9 cellular contexts compared by ENCODE assay signal in the genomic region with DNA sequence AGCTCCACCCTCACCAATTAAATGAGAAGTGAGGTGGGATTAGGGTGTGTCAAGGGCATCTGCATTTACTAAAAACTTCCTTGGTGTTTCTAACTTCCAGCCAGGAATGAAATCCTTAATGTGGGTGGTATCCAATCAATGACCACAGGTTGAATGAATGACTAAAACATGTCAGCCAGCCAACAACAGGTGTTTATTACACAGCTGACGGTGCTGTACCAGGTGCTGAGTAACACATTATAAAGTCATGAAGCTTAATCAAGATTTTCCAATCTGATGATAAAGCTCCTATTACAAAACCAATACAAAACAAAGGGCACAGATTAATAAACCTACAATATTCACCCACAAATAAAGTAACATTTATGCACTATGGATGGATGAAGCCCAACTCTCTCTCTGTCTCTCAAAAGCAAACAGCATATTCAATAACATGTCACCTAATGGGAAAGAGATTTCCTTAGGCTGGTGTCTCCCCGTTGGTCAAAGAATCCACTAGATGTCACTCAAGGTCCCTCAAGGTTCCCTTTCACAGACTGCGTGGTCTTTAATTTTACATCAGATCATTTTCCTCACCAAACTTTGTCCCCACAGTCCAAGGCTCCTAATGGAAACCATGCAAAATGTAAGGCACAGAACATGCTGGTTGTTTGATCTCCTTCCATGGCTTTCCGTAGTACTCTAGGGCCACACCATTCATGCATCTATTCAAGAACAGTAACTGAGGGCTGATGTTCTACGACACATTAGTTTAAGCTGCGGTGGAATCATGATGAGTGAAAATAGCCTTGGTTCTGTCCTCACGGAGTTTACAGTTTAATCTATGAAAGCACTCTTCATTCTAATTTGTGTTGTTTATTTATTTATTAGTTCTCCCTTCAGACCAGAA. TPM values are rescaled to one million over a fixed set of nuclear protein-coding genes. Genes with fewer than 3 reads are reported as not detected.
DNase-seq lines count a peak whose midpoint lies in the region; ATAC-seq and TF ChIP-seq lines count a peak whose summit lies in the region.
"Had no signal": no experiment of that assay in that cellular context is flagged by ENCODE, and none has a peak within 500 bp of the region (broad histone marks: within the 10 kb centered on the region; RNA-seq: fewer than 3 reads in every experiment).

No MANE protein-coding gene starts in this region.

- no peaks in the 10 kb centered on the region for H3K27me3 ChIP-seq in left lung
- H3K27me3 ChIP-seq: SJSA1 had no signal

- in situ Hi-C loops in G401 (cut with HindIII; ENCODE audit: low sequenced_read_pairs): no loop called here

- ATAC-seq in HG03066 (IDR thresholded peaks at IDR 0.05; ENCODE audit: low read depth, unreplicated experiment) (peak; percentile 68), left lung (peak; percentile 79), HG02623 (IDR thresholded peaks at IDR 0.05; ENCODE audit: unreplicated experiment) (no peak), GM18519 (IDR thresholded peaks at IDR 0.05; ENCODE audit: low FRiP score, unreplicated experiment) (no peak)
- ATAC-seq in central memory CD8-positive, alpha-beta T cell (replicated peaks; ENCODE audit: extremely low read depth, poor library complexity, severe bottlenecking): peak; percentile 84

- H3K4me3 Mint-ChIP-seq in central memory CD8-positive, alpha-beta T cell: no peak overlapping the region

- no peaks in the 10 kb centered on the region for H3K27me3 Mint-ChIP-seq in central memory CD8-positive, alpha-beta T cell

- H3K27ac ChIP-seq in left lung: no peak overlapping the region
- H3K27ac ChIP-seq: SJSA1 had no signal

- peaks cover 0 to 12% of the 10 kb centered on the region in 2 donors for H3K4me1 ChIP-seq in left lung

- TF ChIP-seq CTCF in left lung (IDR thresholded peaks at IDR 0.05): peak; percentile 51 to 60

- no peaks in the 10 kb centered on the region for H3K9me3 ChIP-seq in left lung
- H3K9me3 ChIP-seq: SJSA1 had no signal

- H3K36me3 Mint-ChIP-seq in central memory CD8-positive, alpha-beta T cell (ENCODE audit: insufficient read depth): no peaks in the 10 kb centered on the region

- no peak overlapping the region for H3K27ac Mint-ChIP-seq in central memory CD8-positive, alpha-beta T cell (ENCODE audit: low read depth)

- intact Hi-C loops in left lung (cut with DNase I): no loop called here

- H3K4me3 ChIP-seq in left lung: no peak overlapping the region
- H3K4me3 ChIP-seq: SJSA1 had no signal

- peaks cover 6% of the 10 kb centered on the region for H3K4me1 Mint-ChIP-seq in central memory CD8-positive, alpha-beta T cell

- DNase-seq in AG20443 (ENCODE audit: low spot score) (peak; percentile 53), G401 (ENCODE audit: low spot score) (peak; percentile 80), OCI-M1 (lab: John Stamatoyannopoulos, UW) (peak; percentile 72), left lung (no peak)
- DNase-seq in central memory CD8-positive, alpha-beta T cell (ENCODE audit: low spot score in 2 of 2): no peak

- H3K36me3 ChIP-seq in left lung: no peaks in the 10 kb centered on the region
- H3K36me3 ChIP-seq: SJSA1 had no signal

- H3K9me3 Mint-ChIP-seq in central memory CD8-positive, alpha-beta T cell: no peaks in the 10 kb centered on the region

RNA-seq across cellular contexts. Expression of a gene that starts 6.4 kb away (rescaled TPM):
- total RNA-seq in G401 (2014; rRNA removed; shearing (Covaris generic)): 14.0 and 33.9 TPM in 2 replicates
- total RNA-seq in left lung: 10 to 100 TPM; 40.1 to 48.4 TPM

Comparison
In these comparisons a context has a peak if more than half of its experiments do, and no peak if none do; other contexts are left out.
1. DNase-seq: peak in AG20443 (single experiment), G401 (single experiment) and OCI-M1 (single experiment); none in central memory CD8-positive, alpha-beta T cell (0 of 2) and left lung (0 of 2).
2. ATAC-seq: peak in HG03066 (single experiment), central memory CD8-positive, alpha-beta T cell (single experiment) and left lung (single experiment); none in HG02623 (single experiment) and GM18519 (single experiment).